In genomic region chr13:113115363-113116205, GRCh38 we compare ENCODE assay signal across 1 cellular context.
TF ChIP-seq lines count a peak whose summit lies in the region.

No MANE protein-coding gene starts in this region.

TF ChIP-seq in HEK293, 187 proteins besides CTCF, POLR2A, EP300 and RAD21:
- TF ChIP-seq ZSCAN30 (tag by site-specific recombination; IDR thresholded peaks at IDR 0.05) (no peak), ZNF514 (tag by site-specific recombination; IDR thresholded peaks at IDR 0.05) (no peak), ZNF324 (tag by site-specific recombination; IDR thresholded peaks at IDR 0.05) (no peak), ZNF10 (tag by site-specific recombination; IDR thresholded peaks at IDR 0.05) (no peak), EGR2 (tag by site-specific recombination; IDR thresholded peaks at IDR 0.05; ENCODE audit: low read depth) (no peak), ZNF830 (tag by site-specific recombination; IDR thresholded peaks at IDR 0.05; ENCODE audit: low read depth) (no peak), ZNF555 (tag by site-specific recombination; conservative IDR thresholded peaks at IDR 0.05) (no peak), ZSCAN23 (tag by site-specific recombination; IDR thresholded peaks at IDR 0.05) (no peak), ZFHX2 (tag by site-specific recombination; conservative IDR thresholded peaks at IDR 0.05) (0 out of 2 replicates have a peak, but pooled peaks have one; percentile 10)
